Comparison of ENCODE assay signal across 9 cellular contexts in genomic region chr1:225883616-225884265, GRCh38. TPM values are rescaled to one million over a fixed set of nuclear protein-coding genes. Genes with fewer than 3 reads are reported as not detected.
DNase-seq lines count a peak whose midpoint lies in the region; TF ChIP-seq lines count a peak whose summit lies in the region.
"Had no signal": no experiment of that assay in that cellular context is flagged by ENCODE, and none has a peak within 500 bp of the region (broad histone marks: within the 10 kb centered on the region; RNA-seq: fewer than 3 reads in every experiment).

No MANE protein-coding gene starts in this region.

- peaks cover 32% of the 10 kb centered on the region for H3K4me1 Mint-ChIP-seq in T-helper 2 cell treated with Interferon-gamma antibody and Interleukin-4, amounts not matched to agents 5 μg/mL and 100 μg/mL, for 36 hours (ENCODE audit: low read depth)

- DNase-seq in T-helper 2 cell treated with Interferon-gamma antibody and Interleukin-4, amounts not matched to agents 5 μg/mL and 100 μg/mL, for 36 hours (ENCODE audit: low spot score) = no peak
- no peak for DNase-seq in T-helper 2 cell
- no peak for DNase-seq in PC-9
- no peak for DNase-seq in fibroblast of villous mesenchyme (ENCODE audit: low read depth)
- no peak for DNase-seq in smooth muscle cell (lab: John Stamatoyannopoulos, UW; ENCODE audit: unreplicated experiment)
- no peak for DNase-seq in lower leg skin (ENCODE audit: low spot score in 2 of 2)
- no peak for DNase-seq in GM19240 (ENCODE audit: insufficient read length, low spot score)
- no peak for DNase-seq in stimulated activated CD4-positive, alpha-beta T cell treated with anti-CD3 and anti-CD28 coated beads, Interleukin-2, amount 100 ng/mL, for 24 hours
- DNase-seq: NCI-H2107 had no signal

- H3K9me3 Mint-ChIP-seq in T-helper 2 cell treated with Interferon-gamma antibody and Interleukin-4, amounts not matched to agents 5 μg/mL and 100 μg/mL, for 36 hours = no peaks in the 10 kb centered on the region

- H3K4me2 ChIP-seq in PC-9 = peak overlapping the region; percentile 94
- peak overlapping the region; percentile 91 for H3K4me2 ChIP-seq in smooth muscle cell

- H2AFZ ChIP-seq in PC-9 (peak overlapping the region; percentile 98; the same call in 1 of the 2 replicates), smooth muscle cell (ENCODE audit: low read depth) (no peak overlapping the region)

- H3K79me2 ChIP-seq in PC-9 (ENCODE audit: low read depth) = peaks cover 39% of the 10 kb centered on the region
- H3K79me2 ChIP-seq in smooth muscle cell (ENCODE audit: low read depth) = peaks cover 3% of the 10 kb centered on the region

- CTCF ChIA-PET in PC-9 (lab: Charles Lee) = interaction anchor here (0.6 kb wide), 2 partner anchors 16 to 523 kb away, joined by 4 to 6 read pairs; no protein-coding TSS in a partner anchor

- H3K9ac ChIP-seq in smooth muscle cell (ENCODE audit: low read depth) = no peak overlapping the region

- H3K27me3 ChIP-seq in PC-9 (ENCODE audit: insufficient read depth, low read depth) (no peaks in the 10 kb centered on the region), smooth muscle cell (ENCODE audit: low read depth) (peaks cover 6% of the 10 kb centered on the region)

- H3K9me2 ChIP-seq in PC-9 (ENCODE audit: insufficient read depth) = no peaks in the 10 kb centered on the region

- POLR2A ChIA-PET in PC-9 (lab: Charles Lee; ENCODE audit: unreplicated experiment) = interaction anchor here (0.9 kb wide), 1 partner anchor 13 kb away, joined by 7 read pairs; no protein-coding TSS in a partner anchor

- TF ChIP-seq CTCF in PC-9 (conservative IDR thresholded peaks at IDR 0.05) = no peak
- no peak for TF ChIP-seq CTCF in fibroblast of villous mesenchyme (IDR thresholded peaks at IDR 0.05; ENCODE audit: insufficient read depth, low read depth, low read length)
- no peak for TF ChIP-seq CTCF in smooth muscle cell (IDR thresholded peaks at IDR 0.05; ENCODE audit: borderline replicate concordance, insufficient read depth, poor library complexity, severe bottlenecking)
- TF ChIP-seq CTCF in lower leg skin (IDR thresholded peaks at IDR 0.05) = no peak

- no peak for TF ChIP-seq POLR2A in lower leg skin (IDR thresholded peaks at IDR 0.05)

- intact Hi-C loops in PC-9 (cut with micrococcal nuclease; ENCODE audit: unreplicated experiment) = loop anchor here (5.0 kb wide), 1 partner anchor 179 kb away; the partner anchor contains the start of gene H3-3A
- intact Hi-C loops in lower leg skin (cut with DNase I; ENCODE audit: low total_unique reads) = no loop called here

- H3K4me1 ChIP-seq in PC-9 (replicated peaks; ENCODE audit: insufficient read depth) (peaks cover 43% of the 10 kb centered on the region), smooth muscle cell (ENCODE audit: low read depth) (no peaks in the 10 kb centered on the region)

- 84% methylated on average over 7 of the region's 11 CpGs for WGBS in smooth muscle cell (ENCODE audit: low lambda C conversion rate)
- 86 to 88% methylated on average over 10 to 11 of the region's 11 CpGs for WGBS in lower leg skin, 2 donors

- 0 out of 2 replicates have a peak, but pooled peaks cover 12% of the 10 kb centered on the region for H4K20me1 ChIP-seq in PC-9 (ENCODE audit: insufficient read depth)
- peaks cover 19% of the 10 kb centered on the region for H4K20me1 ChIP-seq in smooth muscle cell (ENCODE audit: low read depth)

- H3K36me3 ChIP-seq in PC-9 (ENCODE audit: low read depth) (no peaks in the 10 kb centered on the region), smooth muscle cell (ENCODE audit: low read depth) (no peaks in the 10 kb centered on the region)

- H3K27ac Mint-ChIP-seq in T-helper 2 cell treated with Interferon-gamma antibody and Interleukin-4, amounts not matched to agents 5 μg/mL and 100 μg/mL, for 36 hours = peak overlapping the region; percentile 59

- H3K4me3 Mint-ChIP-seq in T-helper 2 cell treated with Interferon-gamma antibody and Interleukin-4, amounts not matched to agents 5 μg/mL and 100 μg/mL, for 36 hours = peak overlapping the region; percentile 90

- no peaks in the 10 kb centered on the region for H3K9me3 ChIP-seq in PC-9 (ENCODE audit: insufficient read depth, low read depth)
- H3K9me3 ChIP-seq in smooth muscle cell (replicated peaks; ENCODE audit: low read depth) = no peaks in the 10 kb centered on the region

- H3F3A ChIP-seq in PC-9 (ENCODE audit: insufficient read depth, low read depth) (peaks cover 30% of the 10 kb centered on the region; the same call in 1 of the 2 replicates), smooth muscle cell (ENCODE audit: low read depth) (no peaks in the 10 kb centered on the region)

- H3K4me3 ChIP-seq in PC-9 (peak overlapping the region; percentile 92; the same call in 1 of the 2 replicates), fibroblast of villous mesenchyme (ENCODE audit: low read depth, low read length) (peak overlapping the region; percentile 96), smooth muscle cell (peak overlapping the region; percentile 93), lower leg skin (ENCODE audit: low read depth, poor library complexity, severe bottlenecking) (no peak overlapping the region)

- H3K27me3 Mint-ChIP-seq in T-helper 2 cell treated with Interferon-gamma antibody and Interleukin-4, amounts not matched to agents 5 μg/mL and 100 μg/mL, for 36 hours (ENCODE audit: low read depth) = peaks cover 21% of the 10 kb centered on the region

- peaks cover 13% of the 10 kb centered on the region for H3K36me3 Mint-ChIP-seq in T-helper 2 cell treated with Interferon-gamma antibody and Interleukin-4, amounts not matched to agents 5 μg/mL and 100 μg/mL, for 36 hours (ENCODE audit: low read depth)

- H3K27ac ChIP-seq in PC-9 (no peak overlapping the region), smooth muscle cell (ENCODE audit: low read depth) (no peak overlapping the region)

- no TSS peak for BruUV-seq in PC-9 (replicated peaks; lab: Mats Ljungman, UMichigan)

RNA-seq across cellular contexts. Expression of gene TMEM63A, which starts 1.6 kb away (rescaled TPM):
- total RNA-seq in PC-9 (2021) = 115 and 126 TPM in 2 replicates
- 20.3 and 26.3 TPM in 2 replicates for total RNA-seq in fibroblast of villous mesenchyme
- total RNA-seq in smooth muscle cell = 12.0 and 12.3 TPM in 2 replicates
- polyA plus RNA-seq in smooth muscle cell = 10.9 and 17.9 TPM in 2 replicates
- total RNA-seq in lower leg skin = 10 to 100 TPM; 29.1 to 49.1 (median 42.9) TPM

RNA-seq across cellular contexts. Expression of gene LEFTY1, which starts 5.2 kb away (rescaled TPM):
- not detected in 2 replicates for total RNA-seq in PC-9 (2021)
- total RNA-seq in fibroblast of villous mesenchyme = 0.32 TPM in 1 of 2 replicates, not detected in the other
- not detected in 2 replicates for total RNA-seq in smooth muscle cell
- polyA plus RNA-seq in smooth muscle cell = 0.46 TPM in 1 of 2 replicates, not detected in the other
- total RNA-seq in lower leg skin = 1 to 10 TPM in 1 of 4 donors, under 1 TPM in 2, not detected in 1; 0.19 to 1.2 (median 0.39) TPM

RNA-seq across cellular contexts. Expression of gene PYCR2, which starts 40.3 kb away (rescaled TPM):
- total RNA-seq in PC-9 (2021) (100 and 112 TPM in 2 replicates), fibroblast of villous mesenchyme (28.0 and 36.7 TPM in 2 replicates), smooth muscle cell (15.1 and 20.1 TPM in 2 replicates), lower leg skin (10 to 100 TPM; 35.4 to 43.1 (median 37.9) TPM)
- 40.5 and 44.3 TPM in 2 replicates for polyA plus RNA-seq in smooth muscle cell

RNA-seq across cellular contexts. Expression of gene LEFTY2, which starts 57.3 kb away (rescaled TPM):
- total RNA-seq in PC-9 (2021) (not detected in 2 replicates), fibroblast of villous mesenchyme (under 0.01 TPM in 1 of 2 replicates, not detected in the other), smooth muscle cell (0.09 and 0.36 TPM in 2 replicates), lower leg skin (under 1 TPM in 2 of 4 donors, not detected in 2; 0.16 to 0.86 TPM)
- 0.25 and 2.3 TPM in 2 replicates for polyA plus RNA-seq in smooth muscle cell
